Comparison of ENCODE assay signal across 8 cellular contexts in genomic region chr7:2558620-2559282, GRCh38. TPM values are rescaled to one million over a fixed set of nuclear protein-coding genes. Genes with fewer than 3 reads are reported as not detected.
A peak's percentile ranks its signal among the peaks of the same experiment; 100 is the strongest.
DNase-seq lines count a peak whose midpoint lies in the region; ATAC-seq and TF ChIP-seq lines count a peak whose summit lies in the region.

IQCE (plus strand) TSS chr7:2558979; CDS start chr7:2559182, 203 bp downstream.

- intact Hi-C loops in Right ventricle myocardium inferior (cut with DNase I) = loop anchor here (5.0 kb wide), 3 partner anchors 74 to 284 kb away; partner anchors contain the start of genes GNA12, GRIFIN and TTYH3
- intact Hi-C loops in ovary (cut with DNase I) = loop anchor here in 2 of 4 donors (10.0 kb wide), 2 partner anchors 76 to 306 kb away; partner anchors contain the start of gene TTYH3 (in 1 of the 2)

- peaks cover 15% of the 10 kb centered on the region for H3K4me1 Mint-ChIP-seq in activated naive CD8-positive, alpha-beta T cell treated with anti-CD3 and anti-CD28 coated beads, Interleukin-2, amount 10 ng/mL, durations not matched to agents 7 days and 5 days

- peak within 1 kb of the TSS; percentile 76; the same call in 1 of the 2 replicates for H3K27ac ChIP-seq in HEK293 (ENCODE audit: extremely low read depth, low read depth, low read length)
- H3K27ac ChIP-seq in ovary = peak within 1 kb of the TSS in 1 of 2 donors; percentile 21
- peak within 1 kb of the TSS; percentile 47 to 50 for H3K27ac ChIP-seq in thoracic aorta

- POLR2A ChIA-PET in HEK293 (lab: Yijun Ruan, JAX) = no interaction called here
- POLR2A ChIA-PET in activated naive CD8-positive, alpha-beta T cell treated with anti-CD3 and anti-CD28 coated beads, Interleukin-2, amount 10 ng/mL, durations not matched to agents 7 days and 5 days (lab: Charles Lee) = interaction anchor here (1.4 kb wide), 4 partner anchors 19 to 86 kb away, joined by 3 to 6 read pairs (median 4); no protein-coding TSS in a partner anchor

- H3K36me3 Mint-ChIP-seq in activated naive CD8-positive, alpha-beta T cell treated with anti-CD3 and anti-CD28 coated beads, Interleukin-2, amount 10 ng/mL, durations not matched to agents 7 days and 5 days = no peaks in the 10 kb centered on the region

- H3K9me3 ChIP-seq in HEK293 (ENCODE audit: control insufficient read depth, insufficient read depth, low read depth, low read length) = no peaks in the 10 kb centered on the region
- no peaks in the 10 kb centered on the region for H3K9me3 ChIP-seq in ovary
- H3K9me3 ChIP-seq in thoracic aorta = no peaks in the 10 kb centered on the region

- TF ChIP-seq POLR2A in ovary (IDR thresholded peaks at IDR 0.05) = no peak

- TF ChIP-seq CTCF in HEK293 (tag by site-specific recombination; IDR thresholded peaks at IDR 0.05) = no peak
- peak in 1 of 3 donors; percentile 30 for TF ChIP-seq CTCF in ovary (IDR thresholded peaks at IDR 0.05)
- TF ChIP-seq CTCF in thoracic aorta (IDR thresholded peaks at IDR 0.05) = no peak

- H3K9me3 Mint-ChIP-seq in activated naive CD8-positive, alpha-beta T cell treated with anti-CD3 and anti-CD28 coated beads, Interleukin-2, amount 10 ng/mL, durations not matched to agents 7 days and 5 days = no peaks in the 10 kb centered on the region

- H3K4me3 ChIP-seq in HEK293 (ENCODE audit: low read depth, low read length) = peak within 1 kb of the TSS; percentile 71
- H3K4me3 ChIP-seq in ovary = peak within 1 kb of the TSS; percentile 71
- H3K4me3 ChIP-seq in thoracic aorta = peak within 1 kb of the TSS; percentile 98

- H3K27me3 ChIP-seq in ovary = no peaks in the 10 kb centered on the region
- H3K27me3 ChIP-seq in thoracic aorta (replicated peaks; ENCODE audit: insufficient read depth) = no peaks in the 10 kb centered on the region

- H3K4me3 Mint-ChIP-seq in activated naive CD8-positive, alpha-beta T cell treated with anti-CD3 and anti-CD28 coated beads, Interleukin-2, amount 10 ng/mL, durations not matched to agents 7 days and 5 days = peak within 1 kb of the TSS; percentile 80

- WGBS in ovary, 3 donors = 0 to 3% (median 1%) methylated on average over 16 to 67 of the region's 67 CpGs

- CTCF ChIA-PET in HEK293 (lab: Yijun Ruan, JAX) = interaction anchor here (0.6 kb wide), 1 partner anchor 87 kb away, joined by 3 read pairs; no protein-coding TSS in a partner anchor

- TF ChIP-seq EP300 in ovary (IDR thresholded peaks at IDR 0.05) = no peak

- peaks cover 0 to 7% of the 10 kb centered on the region in 2 experiments; a peak in 1 of 3 replicates for H3K36me3 ChIP-seq in HEK293 (ENCODE audit: control insufficient read depth in 2 of 2, insufficient read depth in 1 of 2, low read length in 2 of 2)
- no peaks in the 10 kb centered on the region for H3K36me3 ChIP-seq in ovary
- no peaks in the 10 kb centered on the region for H3K36me3 ChIP-seq in thoracic aorta

- H3K4me1 ChIP-seq in HEK293 (ENCODE audit: control insufficient read depth, insufficient read depth, low read length) (no peaks in the 10 kb centered on the region), ovary (ENCODE audit: insufficient read depth) (peaks cover 14% of the 10 kb centered on the region), thoracic aorta (ENCODE audit: control insufficient read depth in 1 of 2, low read depth in 2 of 2) (peaks cover 22 to 29% of the 10 kb centered on the region in 2 donors)

- DNase-seq in GF-D8 (lab: John Stamatoyannopoulos, UW) (peak; percentile 72), NAMALWA (ENCODE audit: low spot score) (peak; percentile 90), SW 1271 (lab: John Stamatoyannopoulos, UW) (peak; percentile 70 to 86), Right ventricle myocardium inferior (ENCODE audit: missing footprints) (peak; percentile 97), ovary (peak; percentile 94 to 97 (median 96)), thoracic aorta (ENCODE audit: low spot score) (peak; percentile 54)
- DNase-seq in activated naive CD8-positive, alpha-beta T cell treated with anti-CD3 and anti-CD28 coated beads, Interleukin-2, amount 10 ng/mL, durations not matched to agents 7 days and 5 days = peak; percentile 97

- peak within 1 kb of the TSS; percentile 69 for H3K27ac Mint-ChIP-seq in activated naive CD8-positive, alpha-beta T cell treated with anti-CD3 and anti-CD28 coated beads, Interleukin-2, amount 10 ng/mL, durations not matched to agents 7 days and 5 days

- no peaks in the 10 kb centered on the region for H3K27me3 Mint-ChIP-seq in activated naive CD8-positive, alpha-beta T cell treated with anti-CD3 and anti-CD28 coated beads, Interleukin-2, amount 10 ng/mL, durations not matched to agents 7 days and 5 days

- peak; percentile 43 for ATAC-seq in activated naive CD8-positive, alpha-beta T cell treated with anti-CD3 and anti-CD28 coated beads, Interleukin-2, amount 10 ng/mL, durations not matched to agents 7 days and 5 days (ENCODE audit: low read depth)
- peak; percentile 79 for ATAC-seq in Right ventricle myocardium inferior
- ATAC-seq in thoracic aorta (ENCODE audit: insufficient number of reproducible peaks, low FRiP score, low read depth) = peak; percentile 77

TF ChIP-seq in HEK293, 187 proteins besides CTCF, POLR2A, EP300 and RAD21 (continues in another document):
- no peak for TF ChIP-seq ZFP69B (tag by site-specific recombination; IDR thresholded peaks at IDR 0.05)
- peak; percentile 69 for TF ChIP-seq ZBTB26 (tag by site-specific recombination; optimal IDR thresholded peaks at IDR 0.05)
- no peak for TF ChIP-seq TSHZ1 (tag by site-specific recombination; IDR thresholded peaks at IDR 0.05; ENCODE audit: borderline replicate concordance)
- peak; percentile 91 for TF ChIP-seq ZNF335 (tag by site-specific recombination; conservative IDR thresholded peaks at IDR 0.05)
- 0 out of 2 replicates have a peak, but pooled peaks have one; percentile 15 for TF ChIP-seq IKZF3 (tag by site-specific recombination; IDR thresholded peaks at IDR 0.05)
- TF ChIP-seq ZBTB8A (tag by site-specific recombination; IDR thresholded peaks at IDR 0.05) = peak; percentile 27

RNA-seq across cellular contexts. Expression of gene IQCE, which starts in this region (rescaled TPM):
- 10 to 100 TPM in 1 of 2 experiments, 1 to 10 TPM in 1; 8.3 to 10.0 TPM for total RNA-seq in activated naive CD8-positive, alpha-beta T cell treated with anti-CD3 and anti-CD28 coated beads, Interleukin-2, amount 10 ng/mL, durations not matched to agents 7 days and 5 days
- total RNA-seq in Right ventricle myocardium inferior = 11.5 TPM
- 10 to 100 TPM in 6 of 7 donors, 1 to 10 TPM in 1; 7.2 to 19.2 (median 14.1) TPM for total RNA-seq in ovary
- polyA plus RNA-seq in ovary = 1 to 10 TPM; 4.4 to 6.8 TPM
- 10 to 100 TPM; 10.6 to 40.1 TPM for total RNA-seq in thoracic aorta
